35 cellular contexts compared by ENCODE assay signal in genomic region chr5:128903550-128903949, GRCh38.
"Had no signal": no experiment of that assay in that cellular context is flagged by ENCODE, and none has a peak within 500 bp of the region (broad histone marks: within the 10 kb centered on the region; RNA-seq: fewer than 3 reads in every experiment).

No MANE protein-coding gene starts in this region.

- H3K4me3 ChIP-seq: ascending aorta, cardiac muscle cell had no signal

- H3K9me3 Mint-ChIP-seq: activated B cell treated with CpG ODN at 0.5 μM for 24 hours; activated CD4-positive, alpha-beta memory T cell treated with anti-CD3 and anti-CD28 coated beads for 36 hours; activated CD4-positive, alpha-beta T cell treated with anti-CD3 and anti-CD28 coated beads, Interleukin-2, amount 10 ng/mL, durations not matched to agents 24 days and 14 days; activated CD8-positive, alpha-beta T cell treated with anti-CD3 and anti-CD28 coated beads for 36 hours; activated naive CD4-positive, alpha-beta T cell treated with anti-CD3 and anti-CD28 coated beads, Interleukin-2, amount 10 ng/mL, durations not matched to agents 7 days and 5 days; activated naive CD4-positive, alpha-beta T cell treated with anti-CD3 and anti-CD28 coated beads, Interleukin-2, amount 50 U/mL, for 24 hours; activated naive CD8-positive, alpha-beta T cell treated with anti-CD3 and anti-CD28 coated beads, Interleukin-2, amount 10 ng/mL, durations not matched to agents 7 days and 5 days; activated naive CD8-positive, alpha-beta T cell treated with anti-CD3 and anti-CD28 coated beads, Interleukin-2, amount 50 U/mL, for 24 hours; activated T-helper 2 cell treated with anti-CD3 and anti-CD28 coated beads, Interferon-gamma antibody, Interleukin-2, Interleukin-4, amounts not matched to agents 10 μg/mL and 5 μg/mL and 100 μg/mL, durations not matched to agents 14 hours and 24 hours and 36 hours; brain; T-helper 1 cell treated with Interleukin-12 subunit alpha and Interleukin-12 subunit beta and Interleukin-4 antibody, amounts not matched to agents 30 μg/mL and 1 μg/mL, for 36 hours; T-helper 2 cell treated with Interferon-gamma antibody and Interleukin-4, amounts not matched to agents 5 μg/mL and 100 μg/mL, for 36 hours had no signal

- H3K27me3 ChIP-seq: ascending aorta, cardiac muscle cell had no signal

- H3K9me3 ChIP-seq: ascending aorta had no signal

- DNase-seq: activated B cell treated with CpG ODN at 0.5 μM for 24 hours; activated CD4-positive, alpha-beta memory T cell treated with anti-CD3 and anti-CD28 coated beads for 36 hours; activated CD4-positive, alpha-beta T cell treated with anti-CD3 and anti-CD28 coated beads for 4 hours; activated CD4-positive, alpha-beta T cell treated with anti-CD3 and anti-CD28 coated beads, Interleukin-2, amount 10 ng/mL, durations not matched to agents 24 days and 14 days; activated CD4-positive, alpha-beta T cell treated with anti-CD3 and anti-CD28 coated beads, Interleukin-2, amount 50 U/mL, for 1 hour; activated CD4-positive, alpha-beta T cell treated with anti-CD3 and anti-CD28 coated beads, Interleukin-2, amount 50 U/mL, for 4 hours; activated CD4-positive, CD25-positive, alpha-beta regulatory T cell treated with anti-CD3 and anti-CD28 coated beads, Interleukin-2, amount 50 U/mL, for 72 hours; activated CD8-positive, alpha-beta memory T cell treated with anti-CD3 and anti-CD28 coated beads, Interleukin-2, amount 50 U/mL, for 4 hours; activated CD8-positive, alpha-beta T cell treated with anti-CD3 and anti-CD28 coated beads for 36 hours; activated effector memory CD4-positive, alpha-beta T cell treated with Interleukin-2 at 50 U/mL for 16 hours; activated gamma-delta T cell; activated naive CD4-positive, alpha-beta T cell treated with anti-CD3 and anti-CD28 coated beads, Interleukin-2, amount 10 ng/mL, durations not matched to agents 7 days and 5 days; activated naive CD4-positive, alpha-beta T cell treated with Interleukin-2 at 50 U/mL for 16 hours; activated naive CD8-positive, alpha-beta T cell treated with anti-CD3 and anti-CD28 coated beads, Interleukin-2, amount 10 ng/mL, durations not matched to agents 7 days and 5 days; activated naive CD8-positive, alpha-beta T cell treated with anti-CD3 and anti-CD28 coated beads, Interleukin-2, amount 50 U/mL, for 24 hours; activated T-cell treated with anti-CD3 and anti-CD28 coated beads for 4 hours; activated T-cell treated with anti-CD3 and anti-CD28 coated beads, Interleukin-2, amount 50 U/mL, for 1 hour; activated T-cell treated with anti-CD3 and anti-CD28 coated beads, Interleukin-2, amount 50 U/mL, for 48 hours; amygdala; anterior cingulate cortex; caudate nucleus; T-helper 1 cell; T-helper 2 cell; T-helper 9 cell had no signal

- ATAC-seq: activated CD8-positive, alpha-beta T cell treated with anti-CD3 and anti-CD28 coated beads for 36 hours; activated naive CD8-positive, alpha-beta T cell treated with anti-CD3 and anti-CD28 coated beads, Interleukin-2, amount 50 U/mL, for 24 hours had no signal

- H3K27me3 Mint-ChIP-seq: activated B cell treated with CpG ODN at 0.5 μM for 24 hours; activated CD4-positive, alpha-beta T cell treated with anti-CD3 and anti-CD28 coated beads, Interleukin-2, amount 10 ng/mL, durations not matched to agents 24 days and 14 days; activated naive CD4-positive, alpha-beta T cell treated with anti-CD3 and anti-CD28 coated beads, Interleukin-2, amount 10 ng/mL, durations not matched to agents 7 days and 5 days; activated naive CD8-positive, alpha-beta T cell; activated naive CD8-positive, alpha-beta T cell treated with anti-CD3 and anti-CD28 coated beads, Interleukin-2, amount 10 ng/mL, durations not matched to agents 7 days and 5 days had no signal

- H3K36me3 ChIP-seq: ascending aorta, cardiac muscle cell had no signal

- H3K27ac ChIP-seq: ascending aorta, cardiac muscle cell, VCaP had no signal

- H3K4me1 Mint-ChIP-seq: activated B cell treated with CpG ODN at 0.5 μM for 24 hours; activated CD4-positive, alpha-beta T cell treated with anti-CD3 and anti-CD28 coated beads, Interleukin-2, amount 10 ng/mL, durations not matched to agents 24 days and 14 days; activated naive CD4-positive, alpha-beta T cell treated with anti-CD3 and anti-CD28 coated beads, Interleukin-2, amount 10 ng/mL, durations not matched to agents 7 days and 5 days; activated naive CD4-positive, alpha-beta T cell treated with anti-CD3 and anti-CD28 coated beads, Interleukin-2, amount 50 U/mL, for 24 hours; activated naive CD8-positive, alpha-beta T cell treated with anti-CD3 and anti-CD28 coated beads, Interleukin-2, amount 10 ng/mL, durations not matched to agents 7 days and 5 days; activated naive CD8-positive, alpha-beta T cell treated with anti-CD3 and anti-CD28 coated beads, Interleukin-2, amount 50 U/mL, for 24 hours; brain had no signal

- H3K4me1 ChIP-seq: ascending aorta had no signal

- H3K36me3 Mint-ChIP-seq: activated CD4-positive, alpha-beta memory T cell treated with anti-CD3 and anti-CD28 coated beads for 36 hours; activated naive CD4-positive, alpha-beta T cell treated with anti-CD3 and anti-CD28 coated beads, Interleukin-2, amount 10 ng/mL, durations not matched to agents 7 days and 5 days; activated naive CD4-positive, alpha-beta T cell treated with anti-CD3 and anti-CD28 coated beads, Interleukin-2, amount 50 U/mL, for 24 hours; activated naive CD8-positive, alpha-beta T cell; activated naive CD8-positive, alpha-beta T cell treated with anti-CD3 and anti-CD28 coated beads, Interleukin-2, amount 10 ng/mL, durations not matched to agents 7 days and 5 days; brain had no signal

- FAIRE-seq: bronchial epithelial cell, TTC549 had no signal

- H3K4me3 Mint-ChIP-seq: activated B cell treated with CpG ODN at 0.5 μM for 24 hours; activated CD4-positive, alpha-beta memory T cell treated with anti-CD3 and anti-CD28 coated beads for 36 hours; activated CD4-positive, alpha-beta T cell treated with anti-CD3 and anti-CD28 coated beads, Interleukin-2, amount 10 ng/mL, durations not matched to agents 24 days and 14 days; activated CD8-positive, alpha-beta T cell treated with anti-CD3 and anti-CD28 coated beads for 36 hours; activated naive CD4-positive, alpha-beta T cell treated with anti-CD3 and anti-CD28 coated beads, Interleukin-2, amount 10 ng/mL, durations not matched to agents 7 days and 5 days; activated naive CD4-positive, alpha-beta T cell treated with anti-CD3 and anti-CD28 coated beads, Interleukin-2, amount 50 U/mL, for 24 hours; activated naive CD8-positive, alpha-beta T cell; activated naive CD8-positive, alpha-beta T cell treated with anti-CD3 and anti-CD28 coated beads, Interleukin-2, amount 10 ng/mL, durations not matched to agents 7 days and 5 days; activated naive CD8-positive, alpha-beta T cell treated with anti-CD3 and anti-CD28 coated beads, Interleukin-2, amount 50 U/mL, for 24 hours; brain; T-helper 1 cell treated with Interleukin-12 subunit alpha and Interleukin-12 subunit beta and Interleukin-4 antibody, amounts not matched to agents 30 μg/mL and 1 μg/mL, for 36 hours; T-helper 2 cell treated with Interferon-gamma antibody and Interleukin-4, amounts not matched to agents 5 μg/mL and 100 μg/mL, for 36 hours had no signal
